ENCODE assay signal across 9 cellular contexts in genomic region chr3:39108309-39108708, GRCh38. TPM values are rescaled to one million over a fixed set of nuclear protein-coding genes. Genes with fewer than 3 reads are reported as not detected.
DNase-seq lines count a peak whose midpoint lies in the region; ATAC-seq, FAIRE-seq and TF ChIP-seq lines count a peak whose summit lies in the region.
"Had no signal": no experiment of that assay in that cellular context is flagged by ENCODE, and none has a peak within 500 bp of the region (broad histone marks: within the 10 kb centered on the region; RNA-seq: fewer than 3 reads in every experiment).

No MANE protein-coding gene starts in this region.

- no peaks in the 10 kb centered on the region for H3K9me3 ChIP-seq in iPS-20b (ENCODE audit: insufficient read depth, low read depth, low read length)

- H3K36me3 ChIP-seq in iPS-20b (ENCODE audit: insufficient read depth, low read depth, low read length) = no peaks in the 10 kb centered on the region

- peaks cover 29% of the 10 kb centered on the region for H3K27me3 ChIP-seq in iPS-20b (ENCODE audit: insufficient read depth, low read length)

- peak overlapping the region; percentile 99 for H3K4me3 Mint-ChIP-seq in WTC11

- TF ChIP-seq CTCF in C4-2B (conservative IDR thresholded peaks at IDR 0.05) (no peak), WTC11 (IDR thresholded peaks at IDR 0.05) (no peak)

- peaks cover 23% of the 10 kb centered on the region for H3K4me1 Mint-ChIP-seq in WTC11

- CTCF ChIA-PET in WTC11 (lab: Charles Lee) = interaction anchor here (0.7 to 3.0 kb wide), 7 partner anchors 11 to 270 kb away, joined by 3 to 44 read pairs (median 5); no protein-coding TSS in a partner anchor

- ATAC-seq in HG03175 (IDR thresholded peaks at IDR 0.05; ENCODE audit: unreplicated experiment) (peak; percentile 88), WTC11 (no peak)

- peak; percentile 84 for DNase-seq in GM19239 (ENCODE audit: insufficient read length, low spot score)
- DNase-seq in WTC11 (ENCODE audit: low spot score) = no peak
- peak; percentile 24 for DNase-seq in superior temporal gyrus (ENCODE audit: extremely low spot score)
- DNase-seq in NCI-H69 (lab: John Stamatoyannopoulos, UW) = no peak
- DNase-seq in D341Med (ENCODE audit: low spot score) = no peak

- peaks cover 7% of the 10 kb centered on the region; the same call in 1 of the 2 replicates for H3K4me1 ChIP-seq in iPS-20b (ENCODE audit: insufficient read depth, low read length)

- peak overlapping the region; percentile 93 for H3K4me3 ChIP-seq in iPS-20b (ENCODE audit: low read length)

- no peaks in the 10 kb centered on the region for H3K9me3 Mint-ChIP-seq in WTC11

- peaks cover 16% of the 10 kb centered on the region for H3K27me3 Mint-ChIP-seq in WTC11 (ENCODE audit: low read depth)

- no peak overlapping the region for H3K27ac Mint-ChIP-seq in WTC11

- H3K36me3 Mint-ChIP-seq in WTC11 = no peaks in the 10 kb centered on the region

- H3K9ac ChIP-seq in iPS-20b (ENCODE audit: low read depth, low read length) = peak overlapping the region; percentile 64; the same call in 1 of the 2 replicates

- H3K27ac ChIP-seq in C4-2B (peak overlapping the region; percentile 92; the same call in 1 of the 2 replicates), iPS-20b (ENCODE audit: low read length) (no peak overlapping the region)

- POLR2A ChIA-PET in WTC11 (lab: Charles Lee) = interaction anchor here (1.0 kb wide), 1 partner anchor 43 kb away, joined by 4 read pairs; no protein-coding TSS in a partner anchor

- peak; percentile 95 for FAIRE-seq in GM19239 (lab: Jason Lieb, UNC)

TF ChIP-seq in WTC11, 78 proteins besides CTCF, POLR2A, EP300 and RAD21 (continues in another document):
- no peak for TF ChIP-seq CREM (CRISPR knock-in tag; IDR thresholded peaks at IDR 0.05)
- no peak for TF ChIP-seq GTF2I (CRISPR knock-in tag; conservative IDR thresholded peaks at IDR 0.05)
- no peak for TF ChIP-seq MLX (CRISPR knock-in tag; IDR thresholded peaks at IDR 0.05)
- TF ChIP-seq ZNF263 (CRISPR knock-in tag; IDR thresholded peaks at IDR 0.05; ENCODE audit: low read depth) = no peak
- no peak for TF ChIP-seq HMGXB4 (CRISPR knock-in tag; IDR thresholded peaks at IDR 0.05)
- no peak for TF ChIP-seq E2F1 (CRISPR knock-in tag; IDR thresholded peaks at IDR 0.05)
- TF ChIP-seq HMGA2 (CRISPR knock-in tag; IDR thresholded peaks at IDR 0.05) = no peak
- TF ChIP-seq CBFB (CRISPR knock-in tag; IDR thresholded peaks at IDR 0.05; ENCODE audit: low read depth) = no peak
- TF ChIP-seq ATF6 (CRISPR knock-in tag; IDR thresholded peaks at IDR 0.05) = no peak
- no peak for TF ChIP-seq ETV6 (CRISPR knock-in tag; IDR thresholded peaks at IDR 0.05)
- no peak for TF ChIP-seq ZNF281 (CRISPR knock-in tag; IDR thresholded peaks at IDR 0.05)
- no peak for TF ChIP-seq IRF1 (CRISPR knock-in tag; IDR thresholded peaks at IDR 0.05)
- TF ChIP-seq GRHL2 (CRISPR knock-in tag; IDR thresholded peaks at IDR 0.05; ENCODE audit: insufficient replicate concordance, severe bottlenecking) = no peak
- no peak for TF ChIP-seq E2F4 (CRISPR knock-in tag; IDR thresholded peaks at IDR 0.05; ENCODE audit: borderline replicate concordance, low read depth)
- TF ChIP-seq TCF7 (CRISPR knock-in tag; IDR thresholded peaks at IDR 0.05; ENCODE audit: low read depth) = no peak
- TF ChIP-seq JUN (CRISPR knock-in tag; IDR thresholded peaks at IDR 0.05) = no peak
- TF ChIP-seq SOX15 (CRISPR knock-in tag; IDR thresholded peaks at IDR 0.05) = no peak

RNA-seq across cellular contexts. Expression of gene TTC21A, which starts 0.8 kb away (rescaled TPM):
- 3.8 to 4.6 TPM (median 4.4 TPM) in 3 replicates for total RNA-seq in WTC11 (2021)

RNA-seq across cellular contexts. Expression of gene GORASP1, which starts 0.9 kb away (rescaled TPM):
- 44.6 to 50.7 TPM (median 47.4 TPM) in 3 replicates for total RNA-seq in WTC11 (2021)

RNA-seq across cellular contexts. Expression of gene CSRNP1, which starts 45.1 kb away (rescaled TPM):
- 8.0 to 8.7 TPM (median 8.5 TPM) in 3 replicates for total RNA-seq in WTC11 (2021)

RNA-seq across cellular contexts. Expression of gene WDR48, which starts 56.5 kb away (rescaled TPM):
- total RNA-seq in WTC11 (2021) = 35.5 to 40.9 TPM (median 40.9 TPM) in 3 replicates

RNA-seq across cellular contexts. Expression of gene SCN11A, which starts 56.6 kb away (rescaled TPM):
- total RNA-seq in WTC11 (2021) = 0.13 to 0.27 TPM (median 0.25 TPM) in 3 replicates
- total RNA-seq: LHCN-M2 had no signal

Comparison
In these comparisons a context has a peak if more than half of its experiments do, and no peak if none do; other contexts are left out.
1. DNase-seq: peak in GM19239 (single experiment) and superior temporal gyrus (single experiment); none in WTC11 (single experiment), NCI-H69 (single experiment) and D341Med (single experiment).